In the genomic region with DNA sequence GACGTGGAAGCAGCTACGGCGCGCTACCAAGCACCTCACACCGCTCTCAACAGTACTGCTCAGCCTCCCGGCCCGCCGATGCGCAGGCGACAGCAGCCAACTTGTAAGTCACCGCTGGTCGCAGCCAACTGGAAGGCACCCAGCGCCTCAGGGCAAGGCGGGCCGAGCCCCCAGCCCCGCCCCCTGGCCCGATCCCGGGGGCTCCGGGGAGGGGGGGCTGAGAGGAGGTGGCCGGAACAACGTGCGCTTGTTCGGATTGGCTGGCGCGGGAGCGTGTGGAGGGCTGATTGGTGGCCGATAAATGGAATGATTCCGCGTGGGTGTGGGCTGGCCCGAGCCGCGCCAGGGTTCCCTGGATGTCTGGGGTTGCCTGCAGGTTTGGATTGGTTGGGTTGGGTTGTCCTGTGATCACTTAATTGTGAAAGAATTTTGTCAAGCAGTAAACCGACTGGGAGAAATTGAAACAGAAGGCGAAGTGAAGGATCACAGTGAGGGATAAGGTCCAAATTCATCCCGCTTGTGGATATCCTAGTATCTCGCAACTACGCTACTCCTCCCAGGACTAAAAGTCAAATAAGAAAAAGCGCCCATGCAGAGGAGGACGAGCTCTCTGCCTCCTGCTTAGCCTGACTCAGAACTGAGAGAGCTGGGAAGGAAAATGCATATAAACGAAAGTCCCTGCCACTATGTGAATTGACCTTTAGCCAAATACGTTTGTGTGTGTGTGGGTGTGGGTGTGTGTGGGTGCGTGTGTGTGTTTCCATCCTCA, we compare ENCODE assay signal across 1 cellular context.
TF ChIP-seq lines count a peak whose summit lies in the region.

A gene with protein sequence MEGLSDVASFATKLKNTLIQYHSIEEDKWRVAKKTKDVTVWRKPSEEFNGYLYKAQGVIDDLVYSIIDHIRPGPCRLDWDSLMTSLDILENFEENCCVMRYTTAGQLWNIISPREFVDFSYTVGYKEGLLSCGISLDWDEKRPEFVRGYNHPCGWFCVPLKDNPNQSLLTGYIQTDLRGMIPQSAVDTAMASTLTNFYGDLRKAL (minus strand): TSS at position 130 of the 769 bp plus-strand sequence. CDS start 5,102 bp downstream, outside the sequence.

TF ChIP-seq in HepG2, 621 proteins besides CTCF, POLR2A, EP300 and RAD21 (continued from another document and continues in another):
- TF ChIP-seq MEIS2 (CRISPR knock-in tag; IDR thresholded peaks at IDR 0.05) (peak; percentile 57), ZNF816 (CRISPR knock-in tag; IDR thresholded peaks at IDR 0.05; ENCODE audit: borderline replicate concordance) (peak; percentile 59; the same call in 1 of the 2 replicates), MTF2 (CRISPR knock-in tag; IDR thresholded peaks at IDR 0.05; ENCODE audit: borderline replicate concordance) (no peak), ZNF577 (CRISPR knock-in tag; IDR thresholded peaks at IDR 0.05; ENCODE audit: borderline replicate concordance, low read depth) (no peak), SSRP1 (CRISPR knock-in tag; IDR thresholded peaks at IDR 0.05) (no peak), ZNF598 (CRISPR knock-in tag; IDR thresholded peaks at IDR 0.05; ENCODE audit: borderline replicate concordance) (peak; percentile 12; the same call in 1 of the 2 replicates), MXI1 (IDR thresholded peaks at IDR 0.05; ENCODE audit: borderline replicate concordance, low read depth, low read length) (peak; percentile 33; the same call in 1 of the 3 replicates), SMAD1 (CRISPR knock-in tag; IDR thresholded peaks at IDR 0.05; ENCODE audit: borderline replicate concordance, low read depth) (no peak), NFRKB (IDR thresholded peaks at IDR 0.05) (no peak), ZNF20 (CRISPR knock-in tag; IDR thresholded peaks at IDR 0.05) (no peak), MIER2 (CRISPR knock-in tag; IDR thresholded peaks at IDR 0.05) (no peak), TEAD2 (CRISPR knock-in tag; IDR thresholded peaks at IDR 0.05) (no peak), ZNF264 (CRISPR knock-in tag; IDR thresholded peaks at IDR 0.05) (peak; percentile 86), HNF4G (IDR thresholded peaks at IDR 0.05; ENCODE audit: borderline replicate concordance, low read depth, low read length) (peak; percentile 67; the same call in 1 of the 2 replicates), HNF4G (CRISPR knock-in tag; IDR thresholded peaks at IDR 0.05; ENCODE audit: borderline replicate concordance, low read depth) (0 out of 2 replicates have a peak, but pooled peaks have one; percentile 19), ZBTB3 (CRISPR knock-in tag; IDR thresholded peaks at IDR 0.05; ENCODE audit: borderline replicate concordance, low read depth) (0 out of 2 replicates have a peak, but pooled peaks have one; percentile 13), PAWR (CRISPR knock-in tag; IDR thresholded peaks at IDR 0.05; ENCODE audit: borderline replicate concordance) (no peak), CHD2 (IDR thresholded peaks at IDR 0.05; ENCODE audit: low read depth, low read length) (0 out of 2 replicates have a peak, but pooled peaks have one; percentile 13), ZNF879 (CRISPR knock-in tag; IDR thresholded peaks at IDR 0.05) (0 out of 2 replicates have a peak, but pooled peaks have one; percentile 65), ZNF234 (CRISPR knock-in tag; conservative IDR thresholded peaks at IDR 0.05) (no peak), ZNF772 (CRISPR knock-in tag; IDR thresholded peaks at IDR 0.05) (peak; percentile 97), HDAC2 (CRISPR knock-in tag; IDR thresholded peaks at IDR 0.05) (peak; percentile 28; the same call in 1 of the 2 replicates), ZFP62 (CRISPR knock-in tag; IDR thresholded peaks at IDR 0.05) (0 out of 2 replicates have a peak, but pooled peaks have one; percentile 38), NFKB2 (CRISPR knock-in tag; IDR thresholded peaks at IDR 0.05; ENCODE audit: borderline replicate concordance) (peak; percentile 97; the same call in 1 of the 2 replicates), NFYB (CRISPR knock-in tag; IDR thresholded peaks at IDR 0.05) (peak; percentile 92), JDP2 (CRISPR knock-in tag; IDR thresholded peaks at IDR 0.05; ENCODE audit: borderline replicate concordance) (0 out of 2 replicates have a peak, but pooled peaks have one; percentile 21), XRCC5 (optimal IDR thresholded peaks at IDR 0.05; ENCODE audit: low read length) (peak; percentile 80), ZNF451 (CRISPR knock-in tag; IDR thresholded peaks at IDR 0.05) (peak; percentile 82), NONO (IDR thresholded peaks at IDR 0.05) (no peak), NONO (CRISPR knock-in tag; conservative IDR thresholded peaks at IDR 0.05) (peak; percentile 78), ZFP36 (IDR thresholded peaks at IDR 0.05; ENCODE audit: borderline replicate concordance, low read depth, low read length, partially characterized antibody) (no peak), ARNT2 (CRISPR knock-in tag; IDR thresholded peaks at IDR 0.05; ENCODE audit: low read depth) (peak; percentile 79), SIN3B (IDR thresholded peaks at IDR 0.05; ENCODE audit: low read length) (no peak), ZNF768 (CRISPR knock-in tag; IDR thresholded peaks at IDR 0.05) (peak; percentile 63; the same call in 1 of the 2 replicates), DPF2 (CRISPR knock-in tag; IDR thresholded peaks at IDR 0.05; ENCODE audit: borderline replicate concordance, low read depth) (0 out of 2 replicates have a peak, but pooled peaks have one; percentile 48), TBL1XR1 (IDR thresholded peaks at IDR 0.05; ENCODE audit: borderline replicate concordance, low read length, partially characterized antibody) (peak; percentile 44), ZNF510 (CRISPR knock-in tag; IDR thresholded peaks at IDR 0.05; ENCODE audit: low read depth) (no peak), YY1 (IDR thresholded peaks at IDR 0.05; ENCODE audit: insufficient read depth, insufficient replicate concordance, low read depth, low read length) (peak; percentile 66), ZNF121 (CRISPR knock-in tag; IDR thresholded peaks at IDR 0.05) (no peak), ZNF788 (CRISPR knock-in tag; IDR thresholded peaks at IDR 0.05; ENCODE audit: borderline replicate concordance) (no peak; the same call in 1 of the 2 replicates), POLR2AphosphoS2 (IDR thresholded peaks at IDR 0.05; ENCODE audit: low read depth, low read length) (0 out of 2 replicates have a peak, but pooled peaks have one; percentile 69), ZNF747 (CRISPR knock-in tag; IDR thresholded peaks at IDR 0.05; ENCODE audit: borderline replicate concordance) (no peak; the same call in 1 of the 2 replicates)
- TF ChIP-seq, protein P1, sequence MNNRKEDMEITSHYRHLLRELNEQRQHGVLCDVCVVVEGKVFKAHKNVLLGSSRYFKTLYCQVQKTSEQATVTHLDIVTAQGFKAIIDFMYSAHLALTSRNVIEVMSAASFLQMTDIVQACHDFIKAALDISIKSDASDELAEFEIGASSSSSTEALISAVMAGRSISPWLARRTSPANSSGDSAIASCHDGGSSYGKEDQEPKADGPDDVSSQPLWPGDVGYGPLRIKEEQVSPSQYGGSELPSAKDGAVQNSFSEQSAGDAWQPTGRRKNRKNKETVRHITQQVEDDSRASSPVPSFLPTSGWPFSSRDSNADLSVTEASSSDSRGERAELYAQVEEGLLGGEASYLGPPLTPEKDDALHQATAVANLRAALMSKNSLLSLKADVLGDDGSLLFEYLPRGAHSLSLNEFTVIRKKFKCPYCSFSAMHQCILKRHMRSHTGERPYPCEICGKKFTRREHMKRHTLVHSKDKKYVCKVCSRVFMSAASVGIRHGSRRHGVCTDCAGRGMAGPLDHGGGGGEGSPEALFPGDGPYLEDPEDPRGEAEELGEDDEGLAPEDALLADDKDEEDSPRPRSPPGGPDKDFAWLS (CRISPR knock-in tag; IDR thresholded peaks at IDR 0.05; ENCODE audit: borderline replicate concordance) = no peak
- TF ChIP-seq, protein P2, sequence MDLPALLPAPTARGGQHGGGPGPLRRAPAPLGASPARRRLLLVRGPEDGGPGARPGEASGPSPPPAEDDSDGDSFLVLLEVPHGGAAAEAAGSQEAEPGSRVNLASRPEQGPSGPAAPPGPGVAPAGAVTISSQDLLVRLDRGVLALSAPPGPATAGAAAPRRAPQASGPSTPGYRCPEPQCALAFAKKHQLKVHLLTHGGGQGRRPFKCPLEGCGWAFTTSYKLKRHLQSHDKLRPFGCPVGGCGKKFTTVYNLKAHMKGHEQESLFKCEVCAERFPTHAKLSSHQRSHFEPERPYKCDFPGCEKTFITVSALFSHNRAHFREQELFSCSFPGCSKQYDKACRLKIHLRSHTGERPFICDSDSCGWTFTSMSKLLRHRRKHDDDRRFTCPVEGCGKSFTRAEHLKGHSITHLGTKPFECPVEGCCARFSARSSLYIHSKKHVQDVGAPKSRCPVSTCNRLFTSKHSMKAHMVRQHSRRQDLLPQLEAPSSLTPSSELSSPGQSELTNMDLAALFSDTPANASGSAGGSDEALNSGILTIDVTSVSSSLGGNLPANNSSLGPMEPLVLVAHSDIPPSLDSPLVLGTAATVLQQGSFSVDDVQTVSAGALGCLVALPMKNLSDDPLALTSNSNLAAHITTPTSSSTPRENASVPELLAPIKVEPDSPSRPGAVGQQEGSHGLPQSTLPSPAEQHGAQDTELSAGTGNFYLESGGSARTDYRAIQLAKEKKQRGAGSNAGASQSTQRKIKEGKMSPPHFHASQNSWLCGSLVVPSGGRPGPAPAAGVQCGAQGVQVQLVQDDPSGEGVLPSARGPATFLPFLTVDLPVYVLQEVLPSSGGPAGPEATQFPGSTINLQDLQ (CRISPR knock-in tag; IDR thresholded peaks at IDR 0.05) = no peak
- TF ChIP-seq, protein P3, sequence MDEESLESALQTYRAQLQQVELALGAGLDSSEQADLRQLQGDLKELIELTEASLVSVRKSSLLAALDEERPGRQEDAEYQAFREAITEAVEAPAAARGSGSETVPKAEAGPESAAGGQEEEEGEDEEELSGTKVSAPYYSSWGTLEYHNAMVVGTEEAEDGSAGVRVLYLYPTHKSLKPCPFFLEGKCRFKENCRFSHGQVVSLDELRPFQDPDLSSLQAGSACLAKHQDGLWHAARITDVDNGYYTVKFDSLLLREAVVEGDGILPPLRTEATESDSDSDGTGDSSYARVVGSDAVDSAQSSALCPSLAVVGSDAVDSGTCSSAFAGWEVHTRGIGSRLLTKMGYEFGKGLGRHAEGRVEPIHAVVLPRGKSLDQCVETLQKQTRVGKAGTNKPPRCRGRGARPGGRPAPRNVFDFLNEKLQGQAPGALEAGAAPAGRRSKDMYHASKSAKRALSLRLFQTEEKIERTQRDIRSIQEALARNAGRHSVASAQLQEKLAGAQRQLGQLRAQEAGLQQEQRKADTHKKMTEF (CRISPR knock-in tag; IDR thresholded peaks at IDR 0.05) = peak; percentile 94
- TF ChIP-seq, protein P4, sequence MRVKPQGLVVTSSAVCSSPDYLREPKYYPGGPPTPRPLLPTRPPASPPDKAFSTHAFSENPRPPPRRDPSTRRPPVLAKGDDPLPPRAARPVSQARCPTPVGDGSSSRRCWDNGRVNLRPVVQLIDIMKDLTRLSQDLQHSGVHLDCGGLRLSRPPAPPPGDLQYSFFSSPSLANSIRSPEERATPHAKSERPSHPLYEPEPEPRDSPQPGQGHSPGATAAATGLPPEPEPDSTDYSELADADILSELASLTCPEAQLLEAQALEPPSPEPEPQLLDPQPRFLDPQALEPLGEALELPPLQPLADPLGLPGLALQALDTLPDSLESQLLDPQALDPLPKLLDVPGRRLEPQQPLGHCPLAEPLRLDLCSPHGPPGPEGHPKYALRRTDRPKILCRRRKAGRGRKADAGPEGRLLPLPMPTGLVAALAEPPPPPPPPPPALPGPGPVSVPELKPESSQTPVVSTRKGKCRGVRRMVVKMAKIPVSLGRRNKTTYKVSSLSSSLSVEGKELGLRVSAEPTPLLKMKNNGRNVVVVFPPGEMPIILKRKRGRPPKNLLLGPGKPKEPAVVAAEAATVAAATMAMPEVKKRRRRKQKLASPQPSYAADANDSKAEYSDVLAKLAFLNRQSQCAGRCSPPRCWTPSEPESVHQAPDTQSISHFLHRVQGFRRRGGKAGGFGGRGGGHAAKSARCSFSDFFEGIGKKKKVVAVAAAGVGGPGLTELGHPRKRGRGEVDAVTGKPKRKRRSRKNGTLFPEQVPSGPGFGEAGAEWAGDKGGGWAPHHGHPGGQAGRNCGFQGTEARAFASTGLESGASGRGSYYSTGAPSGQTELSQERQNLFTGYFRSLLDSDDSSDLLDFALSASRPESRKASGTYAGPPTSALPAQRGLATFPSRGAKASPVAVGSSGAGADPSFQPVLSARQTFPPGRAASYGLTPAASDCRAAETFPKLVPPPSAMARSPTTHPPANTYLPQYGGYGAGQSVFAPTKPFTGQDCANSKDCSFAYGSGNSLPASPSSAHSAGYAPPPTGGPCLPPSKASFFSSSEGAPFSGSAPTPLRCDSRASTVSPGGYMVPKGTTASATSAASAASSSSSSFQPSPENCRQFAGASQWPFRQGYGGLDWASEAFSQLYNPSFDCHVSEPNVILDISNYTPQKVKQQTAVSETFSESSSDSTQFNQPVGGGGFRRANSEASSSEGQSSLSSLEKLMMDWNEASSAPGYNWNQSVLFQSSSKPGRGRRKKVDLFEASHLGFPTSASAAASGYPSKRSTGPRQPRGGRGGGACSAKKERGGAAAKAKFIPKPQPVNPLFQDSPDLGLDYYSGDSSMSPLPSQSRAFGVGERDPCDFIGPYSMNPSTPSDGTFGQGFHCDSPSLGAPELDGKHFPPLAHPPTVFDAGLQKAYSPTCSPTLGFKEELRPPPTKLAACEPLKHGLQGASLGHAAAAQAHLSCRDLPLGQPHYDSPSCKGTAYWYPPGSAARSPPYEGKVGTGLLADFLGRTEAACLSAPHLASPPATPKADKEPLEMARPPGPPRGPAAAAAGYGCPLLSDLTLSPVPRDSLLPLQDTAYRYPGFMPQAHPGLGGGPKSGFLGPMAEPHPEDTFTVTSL (CRISPR knock-in tag; IDR thresholded peaks at IDR 0.05; ENCODE audit: borderline replicate concordance) = peak; percentile 36; the same call in 1 of the 2 replicates
